In genomic region chr20:53652090-53652858, GRCh38 we compare ENCODE assay signal across 9 cellular contexts. TPM values are rescaled to one million over a fixed set of nuclear protein-coding genes. Genes with fewer than 3 reads are reported as not detected.
DNase-seq lines count a peak whose midpoint lies in the region; ATAC-seq and TF ChIP-seq lines count a peak whose summit lies in the region.
"Had no signal": no experiment of that assay in that cellular context is flagged by ENCODE, and none has a peak within 500 bp of the region (broad histone marks: within the 10 kb centered on the region; RNA-seq: fewer than 3 reads in every experiment).

No MANE protein-coding gene starts in this region.

- H3K4me1 ChIP-seq in mesenchymal stem cell (ENCODE audit: control insufficient read depth, insufficient read depth, low read depth, low read length) = no peaks in the 10 kb centered on the region
- H3K4me1 ChIP-seq in aorta (ENCODE audit: control insufficient read depth in 1 of 2, insufficient read depth in 2 of 2, low read length in 2 of 2) = peaks cover 0 to 2% of the 10 kb centered on the region in 2 donors

- H3K27ac ChIP-seq in mesenchymal stem cell (ENCODE audit: low read length, poor library complexity, severe bottlenecking) = no peak overlapping the region
- no peak overlapping the region for H3K27ac ChIP-seq in aorta (ENCODE audit: low read depth in 1 of 2, low read length in 2 of 2)
- H3K27ac ChIP-seq: SJCRH30 had no signal

- H3K4me2 ChIP-seq in mesenchymal stem cell (ENCODE audit: low read length, poor library complexity, severe bottlenecking) = no peak overlapping the region

- H3K27me3 ChIP-seq in mesenchymal stem cell (ENCODE audit: control insufficient read depth in 1 of 2, insufficient read depth in 1 of 2, low read length in 2 of 2) = no peaks in the 10 kb centered on the region
- no peaks in the 10 kb centered on the region for H3K27me3 ChIP-seq in aorta (ENCODE audit: control insufficient read depth in 1 of 2, insufficient read depth in 2 of 2, low read length in 1 of 2)
- H3K27me3 ChIP-seq: SJCRH30 had no signal

- H4K91ac ChIP-seq in mesenchymal stem cell (ENCODE audit: low read length) = no peak overlapping the region

- TF ChIP-seq CTCF in GM12865 (IDR thresholded peaks at IDR 0.05; ENCODE audit: insufficient read depth, low read depth, low read length, missing control alignments) (no peak), GM20000 (IDR thresholded peaks at IDR 0.05; ENCODE audit: extremely low read depth, missing control alignments) (no peak), activated B cell treated with CpG ODN at 0.5 μM for 24 hours (IDR thresholded peaks at IDR 0.05) (no peak), lower leg skin (IDR thresholded peaks at IDR 0.05) (no peak)

- DNase-seq in GM12865 (ENCODE audit: low read depth) (peak; percentile 91), GM20000 (ENCODE audit: low spot score) (peak; percentile 62), activated B cell treated with CpG ODN at 0.5 μM for 24 hours (no peak), mesenchymal stem cell (peak; percentile 62), aorta (no peak), lower leg skin (ENCODE audit: low spot score in 2 of 2) (no peak), NCI-H526 treated with DMSO at 0.1 percent for 48 hours (lab: John Stamatoyannopoulos, UW) (no peak)

- no peak overlapping the region for H2BK5ac ChIP-seq in mesenchymal stem cell (ENCODE audit: low read depth, low read length, poor library complexity, severe bottlenecking)

- H3K9ac ChIP-seq in mesenchymal stem cell (ENCODE audit: low read length) = peak overlapping the region; percentile 7

- H3K27ac Mint-ChIP-seq in activated B cell treated with CpG ODN at 0.5 μM for 24 hours = peak overlapping the region; percentile 90

- no peak overlapping the region for H3K18ac ChIP-seq in mesenchymal stem cell (ENCODE audit: low read depth in 1 of 2, low read length in 2 of 2)

- WGBS in mesenchymal stem cell = 67% methylated on average over 5 of the region's 7 CpGs
- WGBS in aorta, 2 donors = 43 to 48% methylated on average over 7 of the region's 7 CpGs
- 33 to 37% methylated on average over 7 of the region's 7 CpGs for WGBS in lower leg skin, 2 donors

- TF ChIP-seq POLR2A in lower leg skin (IDR thresholded peaks at IDR 0.05) = no peak

- H3K9me3 Mint-ChIP-seq in activated B cell treated with CpG ODN at 0.5 μM for 24 hours = no peaks in the 10 kb centered on the region

- no peak overlapping the region for H2BK15ac ChIP-seq in mesenchymal stem cell (ENCODE audit: low read depth, poor library complexity, severe bottlenecking)

- H3K4me1 Mint-ChIP-seq in activated B cell treated with CpG ODN at 0.5 μM for 24 hours = peaks cover 50% of the 10 kb centered on the region

- H3K14ac ChIP-seq in mesenchymal stem cell (ENCODE audit: low read length in 2 of 2) = no peak overlapping the region

- peak; percentile 65 for ATAC-seq in HG03460 (IDR thresholded peaks at IDR 0.05; ENCODE audit: unreplicated experiment)
- peak; percentile 43 for ATAC-seq in activated B cell treated with CpG ODN at 0.5 μM for 24 hours (ENCODE audit: low read depth)
- ATAC-seq in aorta (ENCODE audit: low FRiP score) = no peak

- H3K27me3 Mint-ChIP-seq in activated B cell treated with CpG ODN at 0.5 μM for 24 hours = no peaks in the 10 kb centered on the region

- H3K36me3 Mint-ChIP-seq in activated B cell treated with CpG ODN at 0.5 μM for 24 hours (ENCODE audit: low read depth) = no peaks in the 10 kb centered on the region

- H3K4me3 ChIP-seq in GM12865 (ENCODE audit: low read depth, low read length) = peak overlapping the region; percentile 57
- H3K4me3 ChIP-seq in mesenchymal stem cell (ENCODE audit: insufficient read depth in 1 of 2, low read depth in 1 of 2, low read length in 2 of 2) = no peak overlapping the region
- H3K4me3 ChIP-seq in aorta (ENCODE audit: low read length in 2 of 2) = no peak overlapping the region
- H3K4me3 ChIP-seq in lower leg skin (ENCODE audit: low read depth, poor library complexity, severe bottlenecking) = no peak overlapping the region
- H3K4me3 ChIP-seq: SJCRH30 had no signal

- H3K23ac ChIP-seq in mesenchymal stem cell (ENCODE audit: low read length in 2 of 2) = no peak overlapping the region

- H2BK120ac ChIP-seq in mesenchymal stem cell (ENCODE audit: low read depth, low read length) = no peak overlapping the region

- H2AK5ac ChIP-seq in mesenchymal stem cell (ENCODE audit: low read length, severe bottlenecking) = no peak overlapping the region

- H2BK12ac ChIP-seq in mesenchymal stem cell (ENCODE audit: low read length in 2 of 2) = no peak overlapping the region

- no peak overlapping the region for H3K4ac ChIP-seq in mesenchymal stem cell (ENCODE audit: low read depth in 1 of 2, low read length in 2 of 2)

- POLR2A ChIA-PET in activated B cell treated with CpG ODN at 0.5 μM for 24 hours (lab: Charles Lee) = interaction anchor here (0.7 to 1.7 kb wide), 5 partner anchors 10 to 263 kb away, joined by 3 to 13 read pairs (median 4); no protein-coding TSS in a partner anchor

- no peaks in the 10 kb centered on the region for H3K36me3 ChIP-seq in mesenchymal stem cell (ENCODE audit: control insufficient read depth in 1 of 2, insufficient read depth in 2 of 2, low read depth in 1 of 2, low read length in 2 of 2)
- H3K36me3 ChIP-seq in aorta (ENCODE audit: control insufficient read depth in 1 of 2, insufficient read depth in 2 of 2, low read length in 1 of 2) = no peaks in the 10 kb centered on the region
- H3K36me3 ChIP-seq: SJCRH30 had no signal

- no peak overlapping the region for H4K8ac ChIP-seq in mesenchymal stem cell (ENCODE audit: low read length)

- H3K79me1 ChIP-seq in mesenchymal stem cell (replicated peaks; ENCODE audit: low read length, poor library complexity, severe bottlenecking) = no peaks in the 10 kb centered on the region

- H3K9me3 ChIP-seq in mesenchymal stem cell (ENCODE audit: control insufficient read depth, low read length) (no peaks in the 10 kb centered on the region), aorta (ENCODE audit: control insufficient read depth, low read length) (no peaks in the 10 kb centered on the region)
- H3K9me3 ChIP-seq: SJCRH30 had no signal

- no peak overlapping the region for H2AFZ ChIP-seq in mesenchymal stem cell (ENCODE audit: low read depth, low read length)

- CTCF ChIA-PET in activated B cell treated with CpG ODN at 0.5 μM for 24 hours (lab: Charles Lee) = interaction anchor here (1.0 to 1.4 kb wide), 2 partner anchors 9 to 31 kb away, joined by 3 to 4 read pairs; no protein-coding TSS in a partner anchor

- H3K4me3 Mint-ChIP-seq in activated B cell treated with CpG ODN at 0.5 μM for 24 hours = peak overlapping the region; percentile 61

- intact Hi-C loops in activated B cell treated with CpG ODN at 0.5 μM for 24 hours (cut with micrococcal nuclease) = loop anchor here (1.0 to 2.0 kb wide), 3 partner anchors 9 to 77 kb away; no protein-coding TSS in a partner anchor
- intact Hi-C loops in aorta (cut with DNase I) = no loop called here
- intact Hi-C loops in lower leg skin (cut with DNase I; ENCODE audit: low total_unique reads) = no loop called here

RNA-seq across cellular contexts. Expression of gene ZNF217, which starts 58.6 kb away (rescaled TPM):
- total RNA-seq in activated B cell treated with CpG ODN at 0.5 μM for 24 hours (70.0 and 80.3 TPM in 2 replicates), aorta (10 to 100 TPM; 26.5 to 30.9 TPM), lower leg skin (10 to 100 TPM; 37.8 to 67.6 (median 50.5) TPM)
- polyA plus RNA-seq in mesenchymal stem cell (2013, experiment 1 of 2) = 15.7 TPM
- polyA plus RNA-seq in mesenchymal stem cell (2013, experiment 2 of 2) = 16.6 TPM
- 1 to 10 TPM; 3.4 to 4.0 TPM for polyA plus RNA-seq in aorta

Comparison
In these comparisons a context has a peak if more than half of its experiments do, and no peak if none do; other contexts are left out.
1. DNase-seq: peak in GM12865 (single experiment), GM20000 (single experiment) and mesenchymal stem cell (single experiment); none in activated B cell treated with CpG ODN at 0.5 μM for 24 hours (single experiment), aorta (0 of 2), lower leg skin (0 of 2) and NCI-H526 treated with DMSO at 0.1 percent for 48 hours (single experiment).